In genomic region chr5:126460977-126461376, GRCh38 we compare ENCODE assay signal across 26 cellular contexts. TPM values are rescaled to one million over a fixed set of nuclear protein-coding genes. Genes with fewer than 3 reads are reported as not detected.
DNase-seq lines count a peak whose midpoint lies in the region; ATAC-seq and TF ChIP-seq lines count a peak whose summit lies in the region.
"Had no signal": no experiment of that assay in that cellular context is flagged by ENCODE, and none has a peak within 500 bp of the region (broad histone marks: within the 10 kb centered on the region; RNA-seq: fewer than 3 reads in every experiment).

No MANE protein-coding gene starts in this region.

- ATAC-seq in WTC11, result no peak
- ATAC-seq in foreskin keratinocyte, result peak; percentile 59
- ATAC-seq: K562, T-cell had no signal

- TF ChIP-seq POLR2A in prostate gland (IDR thresholded peaks at IDR 0.05) (peak; percentile 9), sigmoid colon (IDR thresholded peaks at IDR 0.05) (no peak)

- H3K4me3 Mint-ChIP-seq in WTC11, result no peak overlapping the region
- H3K4me3 Mint-ChIP-seq: activated naive CD4-positive, alpha-beta T cell treated with anti-CD3 and anti-CD28 coated beads for 36 hours; CD14-positive monocyte; mesothelial cell of epicardium; T-cell had no signal

- no peaks in the 10 kb centered on the region; the same call in none of the 2 replicates for H3K36me3 Mint-ChIP-seq in WTC11
- H3K36me3 Mint-ChIP-seq: CD14-positive monocyte had no signal

- H3K9me3 ChIP-seq in prostate gland (no peaks in the 10 kb centered on the region), sigmoid colon (no peaks in the 10 kb centered on the region)

- H3K27me3 ChIP-seq in foreskin keratinocyte (no peaks in the 10 kb centered on the region), prostate gland (replicated peaks; ENCODE audit: insufficient read depth) (no peaks in the 10 kb centered on the region), sigmoid colon (no peaks in the 10 kb centered on the region)

- no peak overlapping the region for H3K4me3 ChIP-seq in prostate gland
- no peak overlapping the region for H3K4me3 ChIP-seq in sigmoid colon
- H3K4me3 ChIP-seq: K562 had no signal

- peaks cover 9% of the 10 kb centered on the region; the same call in 1 of the 2 replicates for H3K4me1 Mint-ChIP-seq in WTC11
- H3K4me1 Mint-ChIP-seq: CD14-positive monocyte had no signal

- intact Hi-C loops in prostate gland (cut with DNase I), result no loop called here
- intact Hi-C loops in sigmoid colon (cut with DNase I), result no loop called here

- TF ChIP-seq CTCF in WTC11 (IDR thresholded peaks at IDR 0.05) (no peak), foreskin keratinocyte (conservative IDR thresholded peaks at IDR 0.05) (no peak), prostate gland (IDR thresholded peaks at IDR 0.05) (no peak), sigmoid colon (IDR thresholded peaks at IDR 0.05) (no peak)

- peak overlapping the region; percentile 34 for H3K27ac Mint-ChIP-seq in WTC11
- H3K27ac Mint-ChIP-seq: activated naive CD4-positive, alpha-beta T cell treated with anti-CD3 and anti-CD28 coated beads for 36 hours; CD14-positive monocyte; progenitor cell of endocrine pancreas; T-cell had no signal

- H3K4me1 ChIP-seq in foreskin keratinocyte (peaks cover 11% of the 10 kb centered on the region), prostate gland (replicated peaks) (no peaks in the 10 kb centered on the region), sigmoid colon (peaks cover 0 to 19% (median 13%) of the 10 kb centered on the region in 4 donors)

- no peak for TF ChIP-seq EP300 in sigmoid colon (IDR thresholded peaks at IDR 0.05)

- H3K27me3 Mint-ChIP-seq in WTC11 (ENCODE audit: low read depth), result peaks cover 42% of the 10 kb centered on the region
- H3K27me3 Mint-ChIP-seq: progenitor cell of endocrine pancreas, T-cell had no signal

- no peaks in the 10 kb centered on the region for H3K36me3 ChIP-seq in prostate gland
- H3K36me3 ChIP-seq in sigmoid colon, result peaks cover 0 to 11% (median 0%) of the 10 kb centered on the region in 4 donors

- CTCF ChIA-PET in WTC11 (lab: Charles Lee), result no interaction called here

- 94% methylated on average over 1 of the region's 1 CpG for WGBS in prostate gland
- 85 to 95% methylated on average over 1 of the region's 1 CpG for WGBS in sigmoid colon, 2 donors

- DNase-seq in COR-L47 (lab: John Stamatoyannopoulos, UW) (peak; percentile 33), WTC11 (ENCODE audit: low spot score) (no peak), foreskin keratinocyte (no peak), prostate gland (ENCODE audit: low spot score) (no peak), sigmoid colon (no peak), HUDEP-2 (lab: John Stamatoyannopoulos, UW; ENCODE audit: unreplicated experiment in 76 of 76) (no peak), SKM-1 (lab: John Stamatoyannopoulos, UW; ENCODE audit: unreplicated experiment) (no peak)
- no peak for DNase-seq in activated effector memory CD4-positive, alpha-beta T cell treated with anti-CD3 and anti-CD28 coated beads, Interleukin-2, amount 50 U/mL, for 16 hours
- DNase-seq: activated CD4-positive, alpha-beta T cell treated with anti-CD3 and anti-CD28 coated beads, Interleukin-2, amount 50 U/mL, for 1 hour; activated naive CD4-positive, alpha-beta T cell treated with anti-CD3 and anti-CD28 coated beads for 36 hours; activated T-cell treated with anti-CD3 and anti-CD28 coated beads for 4 hours; DMS79; foreskin fibroblast; MV-4-11; NCI-H2081; NCI-H774; OCI-M1; SHP77 treated with DMSO at 0.1 percent for 48 hours; small intestine; stimulated activated CD4-positive, alpha-beta T cell treated with anti-CD3 and anti-CD28 coated beads, Interleukin-4, amount 100 ng/mL, for 24 hours; T-cell had no signal

- H3K9me3 Mint-ChIP-seq in WTC11, result no peaks in the 10 kb centered on the region
- H3K9me3 Mint-ChIP-seq: activated naive CD4-positive, alpha-beta T cell treated with anti-CD3 and anti-CD28 coated beads for 36 hours; CD14-positive monocyte; mesothelial cell of epicardium; T-cell had no signal

- POLR2A ChIA-PET in WTC11 (lab: Charles Lee), result interaction anchor here (0.6 kb wide), 1 partner anchor 1781 kb away, joined by 4 read pairs; no protein-coding TSS in a partner anchor

- H3K27ac ChIP-seq in foreskin keratinocyte, result no peak overlapping the region
- peak overlapping the region in 1 of 2 donors; percentile 30 for H3K27ac ChIP-seq in prostate gland
- no peak overlapping the region for H3K27ac ChIP-seq in sigmoid colon

TF ChIP-seq in WTC11, 78 proteins besides CTCF, POLR2A, EP300 and RAD21:
- TF ChIP-seq KAT7 (CRISPR knock-in tag; IDR thresholded peaks at IDR 0.05; ENCODE audit: borderline replicate concordance) (no peak), ZSCAN18 (CRISPR knock-in tag; IDR thresholded peaks at IDR 0.05) (no peak), RORB (CRISPR knock-in tag; IDR thresholded peaks at IDR 0.05) (no peak), ZNF532 (CRISPR knock-in tag; IDR thresholded peaks at IDR 0.05; ENCODE audit: borderline replicate concordance) (no peak), CREM (CRISPR knock-in tag; IDR thresholded peaks at IDR 0.05) (no peak)

RNA-seq across cellular contexts. Expression of gene GRAMD2B, which starts 37.8 kb away (rescaled TPM):
- total RNA-seq in WTC11 (2021), result 10.3 to 11.6 TPM (median 10.8 TPM) in 3 replicates
- 21.5 and 25.1 TPM in 2 replicates for total RNA-seq in foreskin keratinocyte
- polyA plus RNA-seq in foreskin keratinocyte, result 11.0 and 14.4 TPM in 2 replicates
- total RNA-seq in prostate gland, result 10 to 100 TPM; 32.1 to 34.4 TPM
- 10 to 100 TPM; 33.0 to 53.8 (median 46.5) TPM for total RNA-seq in sigmoid colon
- polyA plus RNA-seq in sigmoid colon, result 10 to 100 TPM; 26.1 to 44.4 (median 27.0) TPM
- polyA plus RNA-seq: neural cell had no signal
